32 cellular contexts compared by ENCODE assay signal in genomic region chr16:49628148-49628547, GRCh38.
"Had no signal": no experiment of that assay in that cellular context is flagged by ENCODE, and none has a peak within 500 bp of the region (broad histone marks: within the 10 kb centered on the region; RNA-seq: fewer than 3 reads in every experiment).

No MANE protein-coding gene starts in this region.

- H3K9me3 Mint-ChIP-seq: activated CD4-positive, alpha-beta memory T cell treated with anti-CD3 and anti-CD28 coated beads, Interleukin-2, amount 10 ng/mL, durations not matched to agents 7 days and 5 days; activated CD4-positive, alpha-beta T cell treated with anti-CD3 and anti-CD28 coated beads, Interleukin-2, amount 10 ng/mL, durations not matched to agents 7 days and 5 days; activated naive CD4-positive, alpha-beta T cell treated with anti-CD3 and anti-CD28 coated beads, Interleukin-2, amount 10 ng/mL, durations not matched to agents 7 days and 5 days; activated naive CD4-positive, alpha-beta T cell treated with anti-CD3 and anti-CD28 coated beads, Interleukin-2, amount 50 U/mL, for 72 hours; activated naive CD8-positive, alpha-beta T cell treated with anti-CD3 and anti-CD28 coated beads, Interleukin-2, amount 10 ng/mL, durations not matched to agents 7 days and 5 days; activated T-cell treated with anti-CD3 and anti-CD28 coated beads, Interleukin-2, amount 50 U/mL, for 24 hours; activated T-cell treated with anti-CD3 and anti-CD28 coated beads, Interleukin-2, amount 50 U/mL, for 72 hours; dendritic cell treated with granulocyte-macrophage colony-stimulating factor and Interleukin-4, amounts not matched to agents 40 ng/mL and 50 ng/mL, for 4 days had no signal

- H3K4me3 ChIP-seq: ascending aorta, breast epithelium, cardiac muscle cell, colonic mucosa, dorsolateral prefrontal cortex, esophagus muscularis mucosa, gastrocnemius medialis, heart left ventricle had no signal

- H3K4me1 Mint-ChIP-seq: activated CD4-positive, alpha-beta memory T cell treated with anti-CD3 and anti-CD28 coated beads, Interleukin-2, amount 10 ng/mL, durations not matched to agents 7 days and 5 days; activated CD4-positive, alpha-beta T cell treated with anti-CD3 and anti-CD28 coated beads, Interleukin-2, amount 10 ng/mL, durations not matched to agents 7 days and 5 days; activated naive CD4-positive, alpha-beta T cell treated with anti-CD3 and anti-CD28 coated beads, Interleukin-2, amount 10 ng/mL, durations not matched to agents 7 days and 5 days; activated naive CD8-positive, alpha-beta T cell treated with anti-CD3 and anti-CD28 coated beads, Interleukin-2, amount 10 ng/mL, durations not matched to agents 7 days and 5 days had no signal

- H3K4me3 Mint-ChIP-seq: activated CD4-positive, alpha-beta memory T cell treated with anti-CD3 and anti-CD28 coated beads, Interleukin-2, amount 10 ng/mL, durations not matched to agents 7 days and 5 days; activated CD4-positive, alpha-beta T cell treated with anti-CD3 and anti-CD28 coated beads, Interleukin-2, amount 10 ng/mL, durations not matched to agents 7 days and 5 days; activated naive CD4-positive, alpha-beta T cell treated with anti-CD3 and anti-CD28 coated beads, Interleukin-2, amount 10 ng/mL, durations not matched to agents 7 days and 5 days; activated naive CD8-positive, alpha-beta T cell treated with anti-CD3 and anti-CD28 coated beads, Interleukin-2, amount 10 ng/mL, durations not matched to agents 7 days and 5 days; activated T-cell treated with anti-CD3 and anti-CD28 coated beads, Interleukin-2, amount 50 U/mL, for 24 hours; activated T-cell treated with anti-CD3 and anti-CD28 coated beads, Interleukin-2, amount 50 U/mL, for 72 hours; brain; dendritic cell treated with granulocyte-macrophage colony-stimulating factor and Interleukin-4, amounts not matched to agents 40 ng/mL and 50 ng/mL, for 4 days had no signal

- H3K27ac Mint-ChIP-seq: activated CD4-positive, alpha-beta memory T cell treated with anti-CD3 and anti-CD28 coated beads, Interleukin-2, amount 10 ng/mL, durations not matched to agents 7 days and 5 days; activated CD4-positive, alpha-beta T cell treated with anti-CD3 and anti-CD28 coated beads, Interleukin-2, amount 10 ng/mL, durations not matched to agents 7 days and 5 days; activated naive CD4-positive, alpha-beta T cell treated with anti-CD3 and anti-CD28 coated beads, Interleukin-2, amount 10 ng/mL, durations not matched to agents 7 days and 5 days; activated naive CD4-positive, alpha-beta T cell treated with anti-CD3 and anti-CD28 coated beads, Interleukin-2, amount 50 U/mL, for 72 hours; activated naive CD8-positive, alpha-beta T cell treated with anti-CD3 and anti-CD28 coated beads, Interleukin-2, amount 10 ng/mL, durations not matched to agents 7 days and 5 days; activated T-cell treated with anti-CD3 and anti-CD28 coated beads, Interleukin-2, amount 50 U/mL, for 24 hours; activated T-cell treated with anti-CD3 and anti-CD28 coated beads, Interleukin-2, amount 50 U/mL, for 72 hours; brain; dendritic cell treated with granulocyte-macrophage colony-stimulating factor and Interleukin-4, amounts not matched to agents 40 ng/mL and 50 ng/mL, for 4 days had no signal

- H3K27ac ChIP-seq: ascending aorta, breast epithelium, cardiac muscle cell, colonic mucosa, dorsolateral prefrontal cortex, esophagus muscularis mucosa, foreskin keratinocyte, gastrocnemius medialis, heart left ventricle had no signal

- H3K27me3 ChIP-seq: ascending aorta, breast epithelium, cardiac muscle cell, colonic mucosa, dorsolateral prefrontal cortex, esophagus muscularis mucosa, foreskin keratinocyte, gastrocnemius medialis, heart left ventricle had no signal

- H3K36me3 Mint-ChIP-seq: activated naive CD4-positive, alpha-beta T cell treated with anti-CD3 and anti-CD28 coated beads, Interleukin-2, amount 10 ng/mL, durations not matched to agents 7 days and 5 days; activated naive CD4-positive, alpha-beta T cell treated with anti-CD3 and anti-CD28 coated beads, Interleukin-2, amount 50 U/mL, for 72 hours; activated naive CD8-positive, alpha-beta T cell treated with anti-CD3 and anti-CD28 coated beads, Interleukin-2, amount 10 ng/mL, durations not matched to agents 7 days and 5 days had no signal

- H3K36me3 ChIP-seq: ascending aorta, breast epithelium, cardiac muscle cell, colonic mucosa, gastrocnemius medialis had no signal

- H3K27me3 Mint-ChIP-seq: activated CD4-positive, alpha-beta memory T cell treated with anti-CD3 and anti-CD28 coated beads, Interleukin-2, amount 10 ng/mL, durations not matched to agents 7 days and 5 days; activated CD4-positive, alpha-beta T cell treated with anti-CD3 and anti-CD28 coated beads, Interleukin-2, amount 10 ng/mL, durations not matched to agents 7 days and 5 days; activated naive CD4-positive, alpha-beta T cell treated with anti-CD3 and anti-CD28 coated beads, Interleukin-2, amount 10 ng/mL, durations not matched to agents 7 days and 5 days; activated naive CD8-positive, alpha-beta T cell treated with anti-CD3 and anti-CD28 coated beads, Interleukin-2, amount 10 ng/mL, durations not matched to agents 7 days and 5 days; activated T-cell treated with anti-CD3 and anti-CD28 coated beads, Interleukin-2, amount 50 U/mL, for 24 hours; brain had no signal

- DNase-seq: activated CD4-positive, alpha-beta memory T cell treated with anti-CD3 and anti-CD28 coated beads, Interleukin-2, amount 10 ng/mL, durations not matched to agents 7 days and 5 days; activated CD4-positive, alpha-beta T cell treated with anti-CD3 and anti-CD28 coated beads for 4 hours; activated CD4-positive, alpha-beta T cell treated with anti-CD3 and anti-CD28 coated beads, Interleukin-2, amount 10 ng/mL, durations not matched to agents 7 days and 5 days; activated CD4-positive, alpha-beta T cell treated with anti-CD3 and anti-CD28 coated beads, Interleukin-2, amount 50 U/mL, for 4 hours; activated CD4-positive, CD25-positive, alpha-beta regulatory T cell; activated CD4-positive, CD25-positive, alpha-beta regulatory T cell treated with anti-CD3 and anti-CD28 coated beads, Interleukin-2, amount 50 U/mL, for 72 hours; activated CD8-positive, alpha-beta memory T cell treated with anti-CD3 and anti-CD28 coated beads, Interleukin-2, amount 50 U/mL, for 48 hours; activated gamma-delta T cell; activated naive CD4-positive, alpha-beta T cell; activated naive CD4-positive, alpha-beta T cell treated with anti-CD3 and anti-CD28 coated beads, Interleukin-2, amount 10 ng/mL, durations not matched to agents 7 days and 5 days; activated naive CD8-positive, alpha-beta T cell treated with anti-CD3 and anti-CD28 coated beads, Interleukin-2, amount 10 ng/mL, durations not matched to agents 7 days and 5 days; activated T-cell treated with anti-CD3 and anti-CD28 coated beads for 4 hours; activated T-cell treated with anti-CD3 and anti-CD28 coated beads, Interleukin-2, amount 50 U/mL, for 24 hours; activated T-cell treated with anti-CD3 and anti-CD28 coated beads, Interleukin-2, amount 50 U/mL, for 72 hours; central memory CD4-positive, alpha-beta T cell; cerebellar nuclear complex; colonic mucosa; dorsolateral prefrontal cortex; effector memory CD4-positive, alpha-beta T cell; erythroblast; foreskin keratinocyte; gastrocnemius medialis; glutamatergic neuron; heart left ventricle; T-helper 2 cell had no signal

- H3K9me3 ChIP-seq: ascending aorta, breast epithelium, colonic mucosa, esophagus muscularis mucosa, gastrocnemius medialis had no signal

- ATAC-seq: activated naive CD4-positive, alpha-beta T cell treated with anti-CD3 and anti-CD28 coated beads, Interleukin-2, amount 50 U/mL, for 72 hours; activated T-cell treated with anti-CD3 and anti-CD28 coated beads, Interleukin-2, amount 50 U/mL, for 72 hours; foreskin keratinocyte; gastrocnemius medialis; heart left ventricle had no signal

- H3K4me1 ChIP-seq: breast epithelium, colonic mucosa, foreskin keratinocyte had no signal
